10 cellular contexts compared by ENCODE assay signal in the genomic region with DNA sequence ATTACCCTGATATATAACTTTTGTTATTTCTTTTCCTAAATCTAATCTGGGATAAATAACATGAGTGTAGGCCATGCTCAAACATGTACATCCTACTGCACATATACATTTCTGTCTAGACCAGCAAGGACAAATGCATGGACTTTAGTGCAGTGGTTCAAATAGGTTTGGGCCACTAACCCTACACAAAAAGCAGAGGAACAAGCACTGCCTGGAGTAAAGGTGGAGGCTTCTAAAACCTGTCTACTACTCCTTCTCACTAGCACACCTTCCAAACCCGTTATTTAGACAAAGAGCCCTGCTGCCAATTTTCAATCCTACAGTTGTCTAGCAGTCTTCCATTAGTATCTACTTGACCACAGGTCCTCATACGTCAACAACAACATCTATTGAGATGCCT. TPM values are rescaled to one million over a fixed set of nuclear protein-coding genes. Genes with fewer than 3 reads are reported as not detected.
A peak's percentile ranks its signal among the peaks of the same experiment; 100 is the strongest.
DNase-seq lines count a peak whose midpoint lies in the region; ATAC-seq and TF ChIP-seq lines count a peak whose summit lies in the region.
"Had no signal": no experiment of that assay in that cellular context is flagged by ENCODE, and none has a peak within 500 bp of the region (broad histone marks: within the 10 kb centered on the region; RNA-seq: fewer than 3 reads in every experiment).

No MANE protein-coding gene starts in this region.

- no peaks in the 10 kb centered on the region for H3K79me2 ChIP-seq in smooth muscle cell (ENCODE audit: low read depth)

- H3K4me3 ChIP-seq in brain microvascular endothelial cell (ENCODE audit: low read depth, low read length) (no peak overlapping the region), smooth muscle cell (no peak overlapping the region)
- H3K4me3 ChIP-seq: spleen had no signal

- H3K36me3 ChIP-seq in brain microvascular endothelial cell (replicated peaks) = no peaks in the 10 kb centered on the region
- H3K36me3 ChIP-seq in smooth muscle cell (ENCODE audit: low read depth) = no peaks in the 10 kb centered on the region
- H3K36me3 ChIP-seq: spleen had no signal

- H3K27ac ChIP-seq in brain microvascular endothelial cell (peak overlapping the region; percentile 20), smooth muscle cell (ENCODE audit: low read depth) (peak overlapping the region; percentile 76)

- H3K4me1 ChIP-seq in smooth muscle cell (ENCODE audit: low read depth) = peaks cover 11% of the 10 kb centered on the region

- in situ Hi-C loops in brain microvascular endothelial cell (cut with HindIII; ENCODE audit: low pct_ligation_motif_present, low sequenced_read_pairs) = no loop called here

- H4K20me1 ChIP-seq in smooth muscle cell (ENCODE audit: low read depth) = peaks cover 7% of the 10 kb centered on the region

- no peaks in the 10 kb centered on the region for H3K27me3 ChIP-seq in brain microvascular endothelial cell (replicated peaks)
- H3K27me3 ChIP-seq in smooth muscle cell (ENCODE audit: low read depth) = no peaks in the 10 kb centered on the region
- H3K27me3 ChIP-seq: spleen had no signal

- peak overlapping the region; percentile 9 for H3K9ac ChIP-seq in smooth muscle cell (ENCODE audit: low read depth)

- ATAC-seq in GM21367 (IDR thresholded peaks at IDR 0.05; ENCODE audit: unreplicated experiment) (peak; percentile 2), HG03039 (IDR thresholded peaks at IDR 0.05; ENCODE audit: unreplicated experiment) (peak; percentile 3), GM18517 (IDR thresholded peaks at IDR 0.05; ENCODE audit: unreplicated experiment) (no peak), HG02759 (IDR thresholded peaks at IDR 0.05; ENCODE audit: unreplicated experiment) (no peak)

- peaks cover 10% of the 10 kb centered on the region for H3F3A ChIP-seq in smooth muscle cell (ENCODE audit: low read depth)

- 97% methylated on average over 2 of the region's 2 CpGs for WGBS in smooth muscle cell (ENCODE audit: low lambda C conversion rate)

- no peak for DNase-seq in brain microvascular endothelial cell
- DNase-seq in smooth muscle cell (lab: John Stamatoyannopoulos, UW; ENCODE audit: unreplicated experiment) = no peak
- DNase-seq in activated naive CD4-positive, alpha-beta T cell treated with anti-CD3 and anti-CD28 coated beads, Interleukin-2, amount 50 U/mL, for 16 hours = no peak
- DNase-seq: NCI-H524 treated with DMSO at 0.1 percent for 48 hours; stimulated activated naive CD4-positive, alpha-beta T cell had no signal

- no peaks in the 10 kb centered on the region for H3K9me3 ChIP-seq in smooth muscle cell (replicated peaks; ENCODE audit: low read depth)
- H3K9me3 ChIP-seq: spleen had no signal

- H3K4me2 ChIP-seq in smooth muscle cell = peak overlapping the region; percentile 46

- H2AFZ ChIP-seq in smooth muscle cell (ENCODE audit: low read depth) = no peak overlapping the region

- no peak for TF ChIP-seq CTCF in brain microvascular endothelial cell (IDR thresholded peaks at IDR 0.05; ENCODE audit: low read depth, low read length, missing control alignments)
- no peak for TF ChIP-seq CTCF in smooth muscle cell (IDR thresholded peaks at IDR 0.05; ENCODE audit: borderline replicate concordance, insufficient read depth, poor library complexity, severe bottlenecking)

RNA-seq across cellular contexts. Expression of gene SGCE, which starts 34.8 kb away (rescaled TPM):
- total RNA-seq in smooth muscle cell = 114 and 123 TPM in 2 replicates
- 87.1 and 96.1 TPM in 2 replicates for polyA plus RNA-seq in smooth muscle cell

Comparison
In these comparisons a context has a peak if more than half of its experiments do, and no peak if none do; other contexts are left out.
1. ATAC-seq: peak in GM21367 (single experiment) and HG03039 (single experiment); none in GM18517 (single experiment) and HG02759 (single experiment).